ENCODE assay signal across 1 cellular context in the genomic region with DNA sequence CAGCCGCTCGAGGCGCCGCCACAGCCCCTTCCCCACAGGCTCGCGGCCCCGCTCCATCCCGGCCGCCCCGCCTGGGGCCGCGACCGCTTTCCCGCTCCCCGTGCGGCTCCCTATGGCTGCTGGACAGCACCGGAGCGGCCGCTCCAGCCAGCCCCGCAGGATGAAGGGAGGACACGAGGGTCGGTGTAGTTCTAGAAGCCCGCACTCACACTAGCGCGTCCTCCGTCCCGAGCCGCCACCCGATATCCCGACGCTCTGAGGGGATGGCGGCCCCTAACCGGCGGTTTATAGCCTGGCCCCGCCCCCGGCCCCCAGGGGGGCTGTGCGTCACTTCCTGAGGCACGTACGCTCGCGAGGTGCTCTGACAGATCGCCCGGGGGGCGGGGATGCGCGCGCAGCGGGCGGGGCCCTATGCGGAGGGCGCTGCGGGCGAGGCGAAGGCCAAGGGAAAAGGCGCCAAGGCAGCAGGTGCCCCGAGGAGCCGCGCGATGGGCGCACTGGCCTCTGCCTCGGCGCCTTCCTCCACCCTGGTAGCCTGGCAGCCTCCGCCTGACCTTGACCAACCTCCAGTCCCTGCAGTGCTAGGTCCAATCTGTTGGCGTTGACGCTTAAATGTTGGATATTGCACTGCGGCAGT.
TF ChIP-seq lines count a peak whose summit lies in the region.

A gene (minus strand): TSS at position 257 of the 637 bp plus-strand sequence. CDS start 4,991 bp downstream, outside the sequence.

TF ChIP-seq in HEK293, 187 proteins besides CTCF, POLR2A, EP300 and RAD21 (continued from another document):
- TF ChIP-seq ZNF37A (tag by site-specific recombination; IDR thresholded peaks at IDR 0.05), result no peak
- no peak for TF ChIP-seq ZNF266 (tag by site-specific recombination; IDR thresholded peaks at IDR 0.05; ENCODE audit: low read depth)
- TF ChIP-seq ZNF626 (tag by site-specific recombination; IDR thresholded peaks at IDR 0.05), result no peak
- no peak for TF ChIP-seq BCL11A (tag by site-specific recombination; IDR thresholded peaks at IDR 0.05; ENCODE audit: low read depth)
- peak; percentile 95 for TF ChIP-seq KLF9 (tag by site-specific recombination; IDR thresholded peaks at IDR 0.05; ENCODE audit: low read depth)
- TF ChIP-seq, protein P1, sequence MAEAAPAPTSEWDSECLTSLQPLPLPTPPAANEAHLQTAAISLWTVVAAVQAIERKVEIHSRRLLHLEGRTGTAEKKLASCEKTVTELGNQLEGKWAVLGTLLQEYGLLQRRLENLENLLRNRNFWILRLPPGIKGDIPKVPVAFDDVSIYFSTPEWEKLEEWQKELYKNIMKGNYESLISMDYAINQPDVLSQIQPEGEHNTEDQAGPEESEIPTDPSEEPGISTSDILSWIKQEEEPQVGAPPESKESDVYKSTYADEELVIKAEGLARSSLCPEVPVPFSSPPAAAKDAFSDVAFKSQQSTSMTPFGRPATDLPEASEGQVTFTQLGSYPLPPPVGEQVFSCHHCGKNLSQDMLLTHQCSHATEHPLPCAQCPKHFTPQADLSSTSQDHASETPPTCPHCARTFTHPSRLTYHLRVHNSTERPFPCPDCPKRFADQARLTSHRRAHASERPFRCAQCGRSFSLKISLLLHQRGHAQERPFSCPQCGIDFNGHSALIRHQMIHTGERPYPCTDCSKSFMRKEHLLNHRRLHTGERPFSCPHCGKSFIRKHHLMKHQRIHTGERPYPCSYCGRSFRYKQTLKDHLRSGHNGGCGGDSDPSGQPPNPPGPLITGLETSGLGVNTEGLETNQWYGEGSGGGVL (tag by site-specific recombination; IDR thresholded peaks at IDR 0.05), result no peak
- TF ChIP-seq ZNF366 (tag by site-specific recombination; conservative IDR thresholded peaks at IDR 0.05), result peak; percentile 76
- TF ChIP-seq ZNF157 (tag by site-specific recombination; IDR thresholded peaks at IDR 0.05), result no peak
- no peak for TF ChIP-seq ZNF311 (tag by site-specific recombination; IDR thresholded peaks at IDR 0.05; ENCODE audit: borderline replicate concordance)
- TF ChIP-seq TRIM28 (IDR thresholded peaks at IDR 0.05; ENCODE audit: borderline replicate concordance, low read length), result no peak; the same call in 1 of the 2 replicates
- peak; percentile 60 for TF ChIP-seq EGR2 (tag by site-specific recombination; IDR thresholded peaks at IDR 0.05; ENCODE audit: low read depth)
- TF ChIP-seq, protein P2, sequence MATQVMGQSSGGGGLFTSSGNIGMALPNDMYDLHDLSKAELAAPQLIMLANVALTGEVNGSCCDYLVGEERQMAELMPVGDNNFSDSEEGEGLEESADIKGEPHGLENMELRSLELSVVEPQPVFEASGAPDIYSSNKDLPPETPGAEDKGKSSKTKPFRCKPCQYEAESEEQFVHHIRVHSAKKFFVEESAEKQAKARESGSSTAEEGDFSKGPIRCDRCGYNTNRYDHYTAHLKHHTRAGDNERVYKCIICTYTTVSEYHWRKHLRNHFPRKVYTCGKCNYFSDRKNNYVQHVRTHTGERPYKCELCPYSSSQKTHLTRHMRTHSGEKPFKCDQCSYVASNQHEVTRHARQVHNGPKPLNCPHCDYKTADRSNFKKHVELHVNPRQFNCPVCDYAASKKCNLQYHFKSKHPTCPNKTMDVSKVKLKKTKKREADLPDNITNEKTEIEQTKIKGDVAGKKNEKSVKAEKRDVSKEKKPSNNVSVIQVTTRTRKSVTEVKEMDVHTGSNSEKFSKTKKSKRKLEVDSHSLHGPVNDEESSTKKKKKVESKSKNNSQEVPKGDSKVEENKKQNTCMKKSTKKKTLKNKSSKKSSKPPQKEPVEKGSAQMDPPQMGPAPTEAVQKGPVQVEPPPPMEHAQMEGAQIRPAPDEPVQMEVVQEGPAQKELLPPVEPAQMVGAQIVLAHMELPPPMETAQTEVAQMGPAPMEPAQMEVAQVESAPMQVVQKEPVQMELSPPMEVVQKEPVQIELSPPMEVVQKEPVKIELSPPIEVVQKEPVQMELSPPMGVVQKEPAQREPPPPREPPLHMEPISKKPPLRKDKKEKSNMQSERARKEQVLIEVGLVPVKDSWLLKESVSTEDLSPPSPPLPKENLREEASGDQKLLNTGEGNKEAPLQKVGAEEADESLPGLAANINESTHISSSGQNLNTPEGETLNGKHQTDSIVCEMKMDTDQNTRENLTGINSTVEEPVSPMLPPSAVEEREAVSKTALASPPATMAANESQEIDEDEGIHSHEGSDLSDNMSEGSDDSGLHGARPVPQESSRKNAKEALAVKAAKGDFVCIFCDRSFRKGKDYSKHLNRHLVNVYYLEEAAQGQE (tag by site-specific recombination; IDR thresholded peaks at IDR 0.05), result peak; percentile 89
- no peak for TF ChIP-seq ZSCAN16 (tag by site-specific recombination; IDR thresholded peaks at IDR 0.05)
- peak; percentile 74 for TF ChIP-seq KLF8 (tag by site-specific recombination; IDR thresholded peaks at IDR 0.05)
- TF ChIP-seq, protein P3, sequence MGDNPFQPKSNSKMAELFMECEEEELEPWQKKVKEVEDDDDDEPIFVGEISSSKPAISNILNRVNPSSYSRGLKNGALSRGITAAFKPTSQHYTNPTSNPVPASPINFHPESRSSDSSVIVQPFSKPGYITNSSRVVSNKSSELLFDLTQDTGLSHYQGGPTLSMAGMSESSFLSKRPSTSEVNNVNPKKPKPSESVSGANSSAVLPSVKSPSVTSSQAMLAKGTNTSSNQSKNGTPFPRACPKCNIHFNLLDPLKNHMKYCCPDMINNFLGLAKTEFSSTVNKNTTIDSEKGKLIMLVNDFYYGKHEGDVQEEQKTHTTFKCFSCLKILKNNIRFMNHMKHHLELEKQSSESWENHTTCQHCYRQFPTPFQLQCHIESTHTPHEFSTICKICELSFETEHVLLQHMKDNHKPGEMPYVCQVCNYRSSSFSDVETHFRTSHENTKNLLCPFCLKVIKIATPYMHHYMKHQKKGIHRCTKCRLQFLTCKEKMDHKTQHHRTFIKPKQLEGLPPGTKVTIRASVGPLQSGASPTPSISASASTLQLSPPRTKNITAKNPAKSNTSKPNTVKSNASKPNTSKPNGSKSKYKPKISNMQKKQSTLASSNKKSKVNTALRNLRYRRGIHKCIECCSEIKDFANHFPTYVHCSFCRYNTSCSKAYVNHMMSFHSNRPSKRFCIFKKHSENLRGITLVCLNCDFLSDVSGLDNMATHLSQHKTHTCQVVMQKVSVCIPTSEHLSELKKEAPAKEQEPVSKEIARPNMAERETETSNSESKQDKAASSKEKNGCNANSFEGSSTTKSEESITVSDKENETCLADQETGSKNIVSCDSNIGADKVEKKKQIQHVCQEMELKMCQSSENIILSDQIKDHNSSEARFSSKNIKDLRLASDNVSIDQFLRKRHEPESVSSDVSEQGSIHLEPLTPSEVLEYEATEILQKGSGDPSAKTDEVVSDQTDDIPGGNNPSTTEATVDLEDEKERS (tag by site-specific recombination; IDR thresholded peaks at IDR 0.05), result 0 out of 2 replicates have a peak, but pooled peaks have one; percentile 9
- TF ChIP-seq, protein P4, sequence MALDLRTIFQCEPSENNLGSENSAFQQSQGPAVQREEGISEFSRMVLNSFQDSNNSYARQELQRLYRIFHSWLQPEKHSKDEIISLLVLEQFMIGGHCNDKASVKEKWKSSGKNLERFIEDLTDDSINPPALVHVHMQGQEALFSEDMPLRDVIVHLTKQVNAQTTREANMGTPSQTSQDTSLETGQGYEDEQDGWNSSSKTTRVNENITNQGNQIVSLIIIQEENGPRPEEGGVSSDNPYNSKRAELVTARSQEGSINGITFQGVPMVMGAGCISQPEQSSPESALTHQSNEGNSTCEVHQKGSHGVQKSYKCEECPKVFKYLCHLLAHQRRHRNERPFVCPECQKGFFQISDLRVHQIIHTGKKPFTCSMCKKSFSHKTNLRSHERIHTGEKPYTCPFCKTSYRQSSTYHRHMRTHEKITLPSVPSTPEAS (tag by site-specific recombination; IDR thresholded peaks at IDR 0.05), result no peak
- no peak for TF ChIP-seq ZNF792 (tag by site-specific recombination; IDR thresholded peaks at IDR 0.05)
